In the genomic region with DNA sequence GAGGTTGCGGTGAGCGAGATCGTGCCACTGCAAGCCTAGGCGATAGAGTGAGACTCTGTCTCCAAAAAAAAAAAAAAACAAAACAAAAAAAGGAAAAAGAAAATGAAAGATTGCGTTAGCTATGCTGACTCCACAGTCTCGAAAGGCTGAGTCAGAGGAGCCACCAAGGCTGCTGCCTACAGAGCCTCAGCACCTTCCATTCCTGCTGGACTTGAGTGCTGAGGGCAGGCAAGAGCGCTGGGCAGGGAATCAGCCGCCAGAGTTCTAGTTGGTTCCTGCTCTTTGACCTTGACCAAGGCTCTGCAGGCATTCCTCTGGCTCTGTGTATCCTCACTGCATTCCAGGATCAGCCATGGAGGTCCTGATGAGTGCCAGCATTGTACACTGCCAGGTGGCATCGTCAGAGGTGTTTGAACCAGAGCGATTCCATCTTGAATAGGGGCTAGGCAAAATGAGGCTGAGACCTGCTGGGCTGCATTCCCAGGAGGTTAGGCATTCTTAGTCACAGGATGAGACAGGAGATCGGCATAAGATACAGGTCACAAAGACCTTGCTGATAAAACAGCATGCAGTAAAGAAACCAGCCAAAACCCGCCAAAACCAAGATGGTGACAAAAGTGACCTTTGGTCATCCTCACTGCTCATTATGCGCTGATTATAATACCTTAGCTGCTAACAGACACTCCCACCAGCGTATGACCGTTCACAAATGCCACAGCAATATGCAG, we compare ENCODE assay signal across 10 cellular contexts. TPM values are rescaled to one million over a fixed set of nuclear protein-coding genes. Genes with fewer than 3 reads are reported as not detected.
DNase-seq lines count a peak whose midpoint lies in the region; ATAC-seq and TF ChIP-seq lines count a peak whose summit lies in the region.
"Had no signal": no experiment of that assay in that cellular context is flagged by ENCODE, and none has a peak within 500 bp of the region (broad histone marks: within the 10 kb centered on the region; RNA-seq: fewer than 3 reads in every experiment).

No MANE protein-coding gene starts in this region.

- 70 to 71% methylated on average over 15 of the region's 15 CpGs for WGBS in body of pancreas, 2 donors

- ATAC-seq in body of pancreas: peak; percentile 34
- ATAC-seq in memory B cell (ENCODE audit: low read depth): peak; percentile 76
- ATAC-seq in HG03342 (IDR thresholded peaks at IDR 0.05; ENCODE audit: unreplicated experiment): no peak
- ATAC-seq in GM21447 (IDR thresholded peaks at IDR 0.05; ENCODE audit: unreplicated experiment): no peak

- no peak overlapping the region for H3K4me3 ChIP-seq in KMS-11 (IDR thresholded peaks at IDR 0.05; ENCODE audit: insufficient read depth, low read depth, low read length)
- no peak overlapping the region for H3K4me3 ChIP-seq in body of pancreas

- no peaks in the 10 kb centered on the region for H3K9me3 ChIP-seq in body of pancreas

- DNase-seq in Caki2 (ENCODE audit: low read depth): peak; percentile 39
- DNase-seq in body of pancreas: peak in 3 of 4 donors; percentile 23 to 58 (median 55)
- DNase-seq in memory B cell (ENCODE audit: low spot score in 2 of 2): no peak
- DNase-seq in mesenteric fat pad (ENCODE audit: low spot score): no peak
- no peak for DNase-seq in anterior cingulate cortex (lab: John Stamatoyannopoulos, UW)
- DNase-seq: activated CD4-positive, alpha-beta T cell treated with anti-CD3 and anti-CD28 coated beads, Interleukin-2, amount 50 U/mL, for 4 hours; NCI-H2029 had no signal

- intact Hi-C loops in body of pancreas (cut with DNase I): no loop called here

- no peaks in the 10 kb centered on the region for H3K9me3 Mint-ChIP-seq in memory B cell

- no peak overlapping the region for H3K27ac Mint-ChIP-seq in memory B cell

- H3K27me3 Mint-ChIP-seq in memory B cell: peaks cover 6% of the 10 kb centered on the region

- H3K9ac ChIP-seq in KMS-11: peak overlapping the region; percentile 74; the same call in 1 of the 2 replicates

- H3K79me2 ChIP-seq in KMS-11 (ENCODE audit: insufficient read depth, low read depth): no peaks in the 10 kb centered on the region

- H3K4me3 Mint-ChIP-seq in memory B cell: no peak overlapping the region

- peak overlapping the region; percentile 48 for H2AFZ ChIP-seq in KMS-11 (ENCODE audit: low read depth)

- no peak for TF ChIP-seq POLR2A in body of pancreas (IDR thresholded peaks at IDR 0.05)

- H3K4me1 ChIP-seq in KMS-11 (ENCODE audit: low read depth, poor library complexity, severe bottlenecking) (peaks cover 49% of the 10 kb centered on the region), body of pancreas (peaks cover 43% of the 10 kb centered on the region)

- no peaks in the 10 kb centered on the region for H3K36me3 Mint-ChIP-seq in memory B cell

- H3K27ac ChIP-seq in KMS-11: peak overlapping the region; percentile 91
- H3K27ac ChIP-seq in body of pancreas: peak overlapping the region in 3 of 4 donors; percentile 2 to 51 (median 34)

- in situ Hi-C loops in Caki2 (cut with HindIII; ENCODE audit: low pct_unique_long_range_greater_than_20kb, low sequenced_read_pairs): no loop called here

- no peak for TF ChIP-seq CTCF in KMS-11 (conservative IDR thresholded peaks at IDR 0.05; ENCODE audit: low read depth, low read length)
- no peak for TF ChIP-seq CTCF in body of pancreas (IDR thresholded peaks at IDR 0.05)

- no peaks in the 10 kb centered on the region for H3K27me3 ChIP-seq in KMS-11 (ENCODE audit: insufficient read depth, low read depth)
- H3K27me3 ChIP-seq in body of pancreas: no peaks in the 10 kb centered on the region

- H3K4me2 ChIP-seq in KMS-11: peak overlapping the region; percentile 65

- H4K20me1 ChIP-seq in KMS-11 (ENCODE audit: insufficient read depth): no peaks in the 10 kb centered on the region

- H3K36me3 ChIP-seq in KMS-11 (ENCODE audit: insufficient read depth): no peaks in the 10 kb centered on the region
- H3K36me3 ChIP-seq in body of pancreas (replicated peaks in 1 of 2; ENCODE audit: insufficient read depth in 1 of 2, low read depth in 2 of 2): no peaks in the 10 kb centered on the region

- H3K4me1 Mint-ChIP-seq in memory B cell: peaks cover 26% of the 10 kb centered on the region

RNA-seq across cellular contexts. Expression of a gene that starts 5.9 kb away (rescaled TPM):
- 0.43 and 1.4 TPM in 2 replicates for total RNA-seq in Caki2 (2014; rRNA removed; shearing (Covaris generic); ENCODE audit: low replicate concordance)
- total RNA-seq in body of pancreas: 1 to 10 TPM in 1 of 2 donors, not detected in 1; 1.8 TPM
- total RNA-seq in mesenteric fat pad: 0.96 TPM

RNA-seq across cellular contexts. Expression of a gene that starts 31.0 kb away (rescaled TPM):
- 2.1 and 4.7 TPM in 2 replicates for total RNA-seq in Caki2 (2014; rRNA removed; shearing (Covaris generic); ENCODE audit: low replicate concordance)
- total RNA-seq in body of pancreas: 1 to 10 TPM; 2.1 to 4.3 TPM
- total RNA-seq in mesenteric fat pad: 16.0 TPM

RNA-seq across cellular contexts. Expression of a gene that starts 32.6 kb away (rescaled TPM):
- not detected in 2 replicates for total RNA-seq in Caki2 (2014; rRNA removed; shearing (Covaris generic); ENCODE audit: low replicate concordance)
- total RNA-seq in body of pancreas (100 to 1,000 TPM; 361 to 733 TPM), mesenteric fat pad (50.3 TPM)

Comparison
In these comparisons a context has a peak if more than half of its experiments do, and no peak if none do; other contexts are left out.
1. DNase-seq: peak in Caki2 (single experiment) and body of pancreas (3 of 4); none in memory B cell (0 of 2), mesenteric fat pad (single experiment) and anterior cingulate cortex (0 of 58).
2. ATAC-seq: peak in body of pancreas (single experiment) and memory B cell (single experiment); none in HG03342 (single experiment) and GM21447 (single experiment).
3. RNA of a gene that starts 32.6 kb away (total RNA-seq): 361 to 733 TPM in body of pancreas and 50.3 TPM in mesenteric fat pad (single experiment); not detected in Caki2; every median in the first group is over 10 times any median in the second.